30 cellular contexts compared by ENCODE assay signal in genomic region chr1:33271666-33272505, GRCh38. TPM values are rescaled to one million over a fixed set of nuclear protein-coding genes. Genes with fewer than 3 reads are reported as not detected.
A peak's percentile ranks its signal among the peaks of the same experiment; 100 is the strongest.
DNase-seq lines count a peak whose midpoint lies in the region; ATAC-seq and TF ChIP-seq lines count a peak whose summit lies in the region.
"Had no signal": no experiment of that assay in that cellular context is flagged by ENCODE, and none has a peak within 500 bp of the region (broad histone marks: within the 10 kb centered on the region; RNA-seq: fewer than 3 reads in every experiment).

No MANE protein-coding gene starts in this region.

- no peaks in the 10 kb centered on the region for H3K9me3 Mint-ChIP-seq in activated CD8-positive, alpha-beta T cell treated with anti-CD3 and anti-CD28 coated beads, Interleukin-2, amount 10 ng/mL, durations not matched to agents 7 days and 5 days (ENCODE audit: insufficient read depth)
- H3K9me3 Mint-ChIP-seq in activated CD8-positive, alpha-beta T cell treated with anti-CD3 and anti-CD28 coated beads for 36 hours = no peaks in the 10 kb centered on the region
- H3K9me3 Mint-ChIP-seq in brain (no peaks in the 10 kb centered on the region), naive B cell (no peaks in the 10 kb centered on the region)
- no peaks in the 10 kb centered on the region for H3K9me3 Mint-ChIP-seq in stimulated activated effector memory CD8-positive, alpha-beta T cell treated with anti-CD3 and anti-CD28 coated beads, Interleukin-12 subunit alpha, Interleukin-12 subunit beta, amount 100 ng/mL, for 72 hours
- H3K9me3 Mint-ChIP-seq: T-cell had no signal

- ATAC-seq in activated CD8-positive, alpha-beta T cell treated with anti-CD3 and anti-CD28 coated beads, Interleukin-2, amount 10 ng/mL, durations not matched to agents 7 days and 5 days = no peak
- ATAC-seq in activated CD8-positive, alpha-beta T cell treated with anti-CD3 and anti-CD28 coated beads for 36 hours = no peak
- ATAC-seq in naive B cell (ENCODE audit: low read depth in 2 of 2) = no peak
- ATAC-seq in stimulated activated effector memory CD8-positive, alpha-beta T cell treated with anti-CD3 and anti-CD28 coated beads, Interleukin-12 subunit alpha, Interleukin-12 subunit beta, amount 100 ng/mL, for 72 hours = no peak
- ATAC-seq: foreskin keratinocyte, heart right ventricle, K562, T-cell had no signal

- no peak for TF ChIP-seq CTCF in activated CD8-positive, alpha-beta T cell treated with anti-CD3 and anti-CD28 coated beads for 36 hours (IDR thresholded peaks at IDR 0.05)
- TF ChIP-seq CTCF in brain (conservative IDR thresholded peaks at IDR 0.05) = no peak

- H3K4me1 Mint-ChIP-seq in activated CD8-positive, alpha-beta T cell treated with anti-CD3 and anti-CD28 coated beads, Interleukin-2, amount 10 ng/mL, durations not matched to agents 7 days and 5 days (ENCODE audit: low read depth) = peaks cover 20% of the 10 kb centered on the region
- H3K4me1 Mint-ChIP-seq in activated CD8-positive, alpha-beta T cell treated with anti-CD3 and anti-CD28 coated beads for 36 hours (ENCODE audit: low read depth) = peaks cover 13% of the 10 kb centered on the region
- H3K4me1 Mint-ChIP-seq in brain (peaks cover 38% of the 10 kb centered on the region), naive B cell (peaks cover 35 to 41% (median 41%) of the 10 kb centered on the region in 3 donors)
- H3K4me1 Mint-ChIP-seq in stimulated activated effector memory CD8-positive, alpha-beta T cell treated with anti-CD3 and anti-CD28 coated beads, Interleukin-12 subunit alpha, Interleukin-12 subunit beta, amount 100 ng/mL, for 72 hours = peaks cover 48% of the 10 kb centered on the region

- no peak overlapping the region for H3K4me3 Mint-ChIP-seq in activated CD8-positive, alpha-beta T cell treated with anti-CD3 and anti-CD28 coated beads, Interleukin-2, amount 10 ng/mL, durations not matched to agents 7 days and 5 days
- H3K4me3 Mint-ChIP-seq in activated CD8-positive, alpha-beta T cell treated with anti-CD3 and anti-CD28 coated beads for 36 hours = no peak overlapping the region
- H3K4me3 Mint-ChIP-seq in brain (no peak overlapping the region), naive B cell (no peak overlapping the region)
- no peak overlapping the region for H3K4me3 Mint-ChIP-seq in stimulated activated effector memory CD8-positive, alpha-beta T cell treated with anti-CD3 and anti-CD28 coated beads, Interleukin-12 subunit alpha, Interleukin-12 subunit beta, amount 100 ng/mL, for 72 hours
- H3K4me3 Mint-ChIP-seq: T-cell had no signal

- POLR2A ChIA-PET in activated CD8-positive, alpha-beta T cell treated with anti-CD3 and anti-CD28 coated beads, Interleukin-2, amount 10 ng/mL, durations not matched to agents 7 days and 5 days (lab: Charles Lee) = no interaction called here
- POLR2A ChIA-PET in activated CD8-positive, alpha-beta T cell treated with anti-CD3 and anti-CD28 coated beads for 36 hours (lab: Charles Lee) = interaction anchor here (1.1 kb wide), 1 partner anchor 19 kb away, joined by 3 read pairs; no protein-coding TSS in a partner anchor

- peaks cover 2% of the 10 kb centered on the region for H3K36me3 Mint-ChIP-seq in activated CD8-positive, alpha-beta T cell treated with anti-CD3 and anti-CD28 coated beads, Interleukin-2, amount 10 ng/mL, durations not matched to agents 7 days and 5 days (ENCODE audit: low read depth)
- H3K36me3 Mint-ChIP-seq in activated CD8-positive, alpha-beta T cell treated with anti-CD3 and anti-CD28 coated beads for 36 hours (ENCODE audit: low read depth) = no peaks in the 10 kb centered on the region
- H3K36me3 Mint-ChIP-seq in brain (peaks cover 41% of the 10 kb centered on the region), naive B cell (peaks cover 3 to 5% of the 10 kb centered on the region in 2 donors)
- H3K36me3 Mint-ChIP-seq in stimulated activated effector memory CD8-positive, alpha-beta T cell treated with anti-CD3 and anti-CD28 coated beads, Interleukin-12 subunit alpha, Interleukin-12 subunit beta, amount 100 ng/mL, for 72 hours = no peaks in the 10 kb centered on the region

- CTCF ChIA-PET in activated CD8-positive, alpha-beta T cell treated with anti-CD3 and anti-CD28 coated beads, Interleukin-2, amount 10 ng/mL, durations not matched to agents 7 days and 5 days (lab: Charles Lee) = interaction anchor here (0.8 to 1.6 kb wide), 3 partner anchors 23 to 145 kb away, joined by 3 to 5 read pairs (median 3); no protein-coding TSS in a partner anchor
- CTCF ChIA-PET in activated CD8-positive, alpha-beta T cell treated with anti-CD3 and anti-CD28 coated beads for 36 hours (lab: Charles Lee) = interaction anchor here (0.9 to 3.2 kb wide), 3 partner anchors 24 to 184 kb away, joined by 3 to 17 read pairs (median 7); no protein-coding TSS in a partner anchor

- no peak for DNase-seq in activated CD8-positive, alpha-beta T cell treated with anti-CD3 and anti-CD28 coated beads, Interleukin-2, amount 10 ng/mL, durations not matched to agents 7 days and 5 days
- DNase-seq in activated CD8-positive, alpha-beta T cell treated with anti-CD3 and anti-CD28 coated beads for 36 hours = no peak
- no peak for DNase-seq in naive B cell
- DNase-seq in stimulated activated effector memory CD8-positive, alpha-beta T cell treated with anti-CD3 and anti-CD28 coated beads, Interleukin-12 subunit alpha, Interleukin-12 subunit beta, amount 100 ng/mL, for 72 hours (ENCODE audit: low spot score in 2 of 2) = no peak
- DNase-seq in NCI-H2196 treated with DMSO at 0.1 percent for 48 hours (lab: John Stamatoyannopoulos, UW; ENCODE audit: unreplicated experiment) = no peak
- no peak for DNase-seq in NCI-H748 (lab: John Stamatoyannopoulos, UW; ENCODE audit: unreplicated experiment)
- DNase-seq in dedifferentiated amniotic fluid mesenchymal stem cell (ENCODE audit: extremely low spot score) = no peak
- DNase-seq: activated naive CD4-positive, alpha-beta T cell treated with Interleukin-2 at 50 U/mL for 16 hours; activated T-cell treated with anti-CD3 and anti-CD28 coated beads for 4 hours; amygdala; DMS79 treated with DMSO at 0.1 percent for 48 hours; foreskin keratinocyte; GF-D8; heart right ventricle; MG63; NCI-H1105 treated with DMSO at 0.1 percent for 48 hours; NCI-H2029; NCI-H526; retina; stimulated activated CD4-positive, alpha-beta T cell treated with anti-CD3 and anti-CD28 coated beads, Interleukin-1b, Interleukin-23, amount 100 ng/mL, for 48 hours; stimulated activated CD8-positive, alpha-beta memory T cell treated with anti-CD3 and anti-CD28 coated beads, Interleukin-4, amount 100 ng/mL, for 48 hours; stomach had no signal

- intact Hi-C loops in activated CD8-positive, alpha-beta T cell treated with anti-CD3 and anti-CD28 coated beads for 36 hours (cut with micrococcal nuclease) = no loop called here

- H3K27ac Mint-ChIP-seq in activated CD8-positive, alpha-beta T cell treated with anti-CD3 and anti-CD28 coated beads, Interleukin-2, amount 10 ng/mL, durations not matched to agents 7 days and 5 days = peak overlapping the region; percentile 59
- no peak overlapping the region for H3K27ac Mint-ChIP-seq in activated CD8-positive, alpha-beta T cell treated with anti-CD3 and anti-CD28 coated beads for 36 hours
- H3K27ac Mint-ChIP-seq in brain = peak overlapping the region in 3 of 5 experiments; percentile 44 to 71 (median 57)
- peak overlapping the region in 5 of 6 donors; percentile 21 to 73 (median 34) for H3K27ac Mint-ChIP-seq in naive B cell
- H3K27ac Mint-ChIP-seq in stimulated activated effector memory CD8-positive, alpha-beta T cell treated with anti-CD3 and anti-CD28 coated beads, Interleukin-12 subunit alpha, Interleukin-12 subunit beta, amount 100 ng/mL, for 72 hours = peak overlapping the region; percentile 95

- no peaks in the 10 kb centered on the region for H3K27me3 Mint-ChIP-seq in activated CD8-positive, alpha-beta T cell treated with anti-CD3 and anti-CD28 coated beads, Interleukin-2, amount 10 ng/mL, durations not matched to agents 7 days and 5 days (ENCODE audit: low read depth)
- H3K27me3 Mint-ChIP-seq in activated CD8-positive, alpha-beta T cell treated with anti-CD3 and anti-CD28 coated beads for 36 hours = no peaks in the 10 kb centered on the region
- H3K27me3 Mint-ChIP-seq in brain (no peaks in the 10 kb centered on the region), naive B cell (no peaks in the 10 kb centered on the region)
- H3K27me3 Mint-ChIP-seq: T-cell had no signal

RNA-seq across cellular contexts. Expression of gene ZNF362, which starts 15.6 kb away (rescaled TPM):
- total RNA-seq in activated CD8-positive, alpha-beta T cell treated with anti-CD3 and anti-CD28 coated beads, Interleukin-2, amount 10 ng/mL, durations not matched to agents 7 days and 5 days = 10 to 100 TPM; 17.3 to 19.7 TPM
- 1 to 10 TPM; 5.4 to 7.8 TPM for total RNA-seq in activated CD8-positive, alpha-beta T cell treated with anti-CD3 and anti-CD28 coated beads for 36 hours
- polyA plus RNA-seq in brain (ENCODE audit: insufficient read depth, low read depth, low replicate concordance) (61.4 TPM), naive B cell (ENCODE audit: low read depth in 6 of 6) (10 to 100 TPM in 5 of 6 donors, 1 to 10 TPM in 1; 10.0 to 25.5 (median 12.7) TPM)

RNA-seq across cellular contexts. Expression of gene A3GALT2, which starts 49.0 kb away (rescaled TPM):
- total RNA-seq in activated CD8-positive, alpha-beta T cell treated with anti-CD3 and anti-CD28 coated beads, Interleukin-2, amount 10 ng/mL, durations not matched to agents 7 days and 5 days = not detected
- total RNA-seq in activated CD8-positive, alpha-beta T cell treated with anti-CD3 and anti-CD28 coated beads for 36 hours = not detected
- polyA plus RNA-seq in brain (ENCODE audit: insufficient read depth, low read depth, low replicate concordance) = not detected
- polyA plus RNA-seq in naive B cell (ENCODE audit: low read depth in 6 of 6) = not detected
- total RNA-seq: A172, esophagus muscularis mucosa, foreskin keratinocyte, K562, ovary, SJSA1, smooth muscle cell, stomach had no signal
- polyA plus RNA-seq: foreskin keratinocyte, heart right ventricle, K562, ovary, smooth muscle cell, stomach had no signal
